Comparison of ENCODE assay signal across 33 cellular contexts in genomic region chr4:151114338-151114737, GRCh38. TPM values are rescaled to one million over a fixed set of nuclear protein-coding genes. Genes with fewer than 3 reads are reported as not detected.
DNase-seq lines count a peak whose midpoint lies in the region; ATAC-seq and TF ChIP-seq lines count a peak whose summit lies in the region.
"Had no signal": no experiment of that assay in that cellular context is flagged by ENCODE, and none has a peak within 500 bp of the region (broad histone marks: within the 10 kb centered on the region; RNA-seq: fewer than 3 reads in every experiment).

No MANE protein-coding gene starts in this region.

- no peak overlapping the region for H3K4me3 ChIP-seq in retinal pigment epithelial cell (ENCODE audit: low read length)
- H3K4me3 ChIP-seq: dorsolateral prefrontal cortex, vagina had no signal

- ATAC-seq in left cardiac atrium, result peak; percentile 73 to 80
- ATAC-seq: T-cell had no signal

- H3K27me3 Mint-ChIP-seq in activated T-cell treated with anti-CD3 and anti-CD28 coated beads, Interleukin-2, amount 50 U/mL, for 24 hours, result no peaks in the 10 kb centered on the region
- H3K27me3 Mint-ChIP-seq: central memory CD8-positive, alpha-beta T cell; naive B cell; T-cell had no signal

- no peak for TF ChIP-seq CTCF in retinal pigment epithelial cell (conservative IDR thresholded peaks at IDR 0.05; ENCODE audit: low read depth, low read length)

- intact Hi-C loops in left cardiac atrium (cut with DNase I), result no loop called here

- H3K4me1 Mint-ChIP-seq in activated T-cell treated with anti-CD3 and anti-CD28 coated beads, Interleukin-2, amount 50 U/mL, for 24 hours (ENCODE audit: low read depth), result peaks cover 3% of the 10 kb centered on the region
- H3K4me1 Mint-ChIP-seq: naive B cell had no signal

- peaks cover 53% of the 10 kb centered on the region for H3K36me3 Mint-ChIP-seq in activated T-cell treated with anti-CD3 and anti-CD28 coated beads, Interleukin-2, amount 50 U/mL, for 24 hours (ENCODE audit: low read depth)
- H3K36me3 Mint-ChIP-seq: naive B cell had no signal

- peak overlapping the region; percentile 38 for H3K27ac Mint-ChIP-seq in activated T-cell treated with anti-CD3 and anti-CD28 coated beads, Interleukin-2, amount 50 U/mL, for 24 hours
- H3K27ac Mint-ChIP-seq: activated CD8-positive, alpha-beta T cell treated with anti-CD3 and anti-CD28 coated beads, Interleukin-2, amount 10 ng/mL, durations not matched to agents 7 days and 5 days; activated naive CD4-positive, alpha-beta T cell treated with anti-CD3 and anti-CD28 coated beads for 36 hours; naive B cell; T-cell had no signal

- H3K9me3 Mint-ChIP-seq in activated T-cell treated with anti-CD3 and anti-CD28 coated beads, Interleukin-2, amount 50 U/mL, for 24 hours, result no peaks in the 10 kb centered on the region
- H3K9me3 Mint-ChIP-seq: activated naive CD4-positive, alpha-beta T cell treated with anti-CD3 and anti-CD28 coated beads for 36 hours; activated T-cell treated with anti-CD3 and anti-CD28 coated beads, Interleukin-2, amount 50 U/mL, for 4 hours; central memory CD8-positive, alpha-beta T cell; naive B cell; T-cell had no signal

- no peak for DNase-seq in activated T-cell treated with anti-CD3 and anti-CD28 coated beads, Interleukin-2, amount 50 U/mL, for 24 hours
- no peak for DNase-seq in activated T-cell treated with anti-CD3 and anti-CD28 coated beads, Interleukin-2, amount 50 U/mL, for 1 hour
- peak; percentile 48 for DNase-seq in astrocyte of the hippocampus (ENCODE audit: low read depth, low spot score)
- DNase-seq in left cardiac atrium, result no peak
- DNase-seq in retinal pigment epithelial cell (ENCODE audit: low read depth), result peak; percentile 21
- no peak for DNase-seq in NCI-H2107 (lab: John Stamatoyannopoulos, UW)
- no peak for DNase-seq in activated naive CD4-positive, alpha-beta T cell (lab: John Stamatoyannopoulos, UW)
- no peak for DNase-seq in stimulated activated CD4-positive, alpha-beta T cell treated with anti-CD3 and anti-CD28 coated beads, Interleukin-15, amount 100 ng/mL, for 24 hours
- DNase-seq: ACHN; activated CD4-positive, alpha-beta T cell treated with anti-CD3 and anti-CD28 coated beads for 1 hour; activated CD8-positive, alpha-beta T cell treated with anti-CD3 and anti-CD28 coated beads, Interleukin-2, amount 10 ng/mL, durations not matched to agents 7 days and 5 days; activated naive CD4-positive, alpha-beta T cell treated with anti-CD3 and anti-CD28 coated beads for 36 hours; activated T-cell treated with anti-CD3 and anti-CD28 coated beads, Interleukin-2, amount 50 U/mL, for 4 hours; Caco-2; DMS79; dorsolateral prefrontal cortex; GF-D8; glutamatergic neuron; HCEC 1CT; Kasumi-1; mesendoderm; naive B cell; NCI-H1092; NCI-H187; NCI-H774; occipital lobe; OCI-M1; SHP77; small intestine; stimulated activated CD4-positive, alpha-beta T cell treated with anti-CD3 and anti-CD28 coated beads, Interleukin-2, amount 100 ng/mL, for 24 hours; T-cell had no signal

- H3K4me3 Mint-ChIP-seq in activated T-cell treated with anti-CD3 and anti-CD28 coated beads, Interleukin-2, amount 50 U/mL, for 24 hours, result no peak overlapping the region
- H3K4me3 Mint-ChIP-seq: activated CD8-positive, alpha-beta T cell treated with anti-CD3 and anti-CD28 coated beads, Interleukin-2, amount 10 ng/mL, durations not matched to agents 7 days and 5 days; activated naive CD4-positive, alpha-beta T cell treated with anti-CD3 and anti-CD28 coated beads for 36 hours; activated T-cell treated with anti-CD3 and anti-CD28 coated beads, Interleukin-2, amount 50 U/mL, for 4 hours; central memory CD8-positive, alpha-beta T cell; naive B cell; T-cell had no signal

RNA-seq across cellular contexts. Expression of gene RPS3A, which starts 14.9 kb away (rescaled TPM):
- 1,000 to 10,000 TPM; 1,101 to 1,193 TPM for total RNA-seq in left cardiac atrium

Comparison
In these comparisons a context has a peak if more than half of its experiments do, and no peak if none do; other contexts are left out.
1. DNase-seq: peak in astrocyte of the hippocampus (single experiment) and retinal pigment epithelial cell (single experiment); none in activated T-cell treated with anti-CD3 and anti-CD28 coated beads, Interleukin-2, amount 50 U/mL, for 24 hours (single experiment), activated T-cell treated with anti-CD3 and anti-CD28 coated beads, Interleukin-2, amount 50 U/mL, for 1 hour (single experiment), left cardiac atrium (single experiment), NCI-H2107 (single experiment), activated naive CD4-positive, alpha-beta T cell (0 of 4) and stimulated activated CD4-positive, alpha-beta T cell treated with anti-CD3 and anti-CD28 coated beads, Interleukin-15, amount 100 ng/mL, for 24 hours (single experiment).